21 cellular contexts compared by ENCODE assay signal in the genomic region with DNA sequence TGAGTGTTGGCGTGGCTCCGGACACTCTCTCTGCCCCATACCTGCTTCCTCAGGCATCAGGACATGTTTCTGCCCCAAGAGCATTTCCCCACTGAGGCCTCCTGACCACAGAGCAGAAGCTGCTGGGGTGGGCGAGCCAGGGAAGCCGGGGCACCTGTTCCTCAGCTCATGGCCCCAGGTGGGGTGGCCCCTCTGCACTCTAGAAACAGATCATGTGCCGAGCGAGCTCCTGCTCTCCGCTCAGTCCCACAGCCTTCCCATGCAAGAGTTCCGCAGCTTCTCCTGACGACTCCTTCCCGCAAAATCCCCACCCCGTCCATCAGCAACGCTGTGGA. TPM values are rescaled to one million over a fixed set of nuclear protein-coding genes. Genes with fewer than 3 reads are reported as not detected.
"Had no signal": no experiment of that assay in that cellular context is flagged by ENCODE, and none has a peak within 500 bp of the region (broad histone marks: within the 10 kb centered on the region; RNA-seq: fewer than 3 reads in every experiment).

No MANE protein-coding gene starts in this region.

- H3K27ac ChIP-seq: foreskin keratinocyte, left lung, neural progenitor cell, pancreas, tibial nerve, WERI-Rb-1 had no signal

- DNase-seq: activated CD4-positive, alpha-beta T cell treated with anti-CD3 and anti-CD28 coated beads, Interleukin-2, amount 50 U/mL, for 1 hour; activated CD4-positive, CD25-positive, alpha-beta regulatory T cell treated with anti-CD3 and anti-CD28 coated beads, Interleukin-2, amount 50 U/mL, for 72 hours; activated naive CD8-positive, alpha-beta T cell treated with anti-CD3 and anti-CD28 coated beads for 36 hours; activated T-cell treated with anti-CD3 and anti-CD28 coated beads, Interleukin-2, amount 50 U/mL, for 1 hour; cortex of kidney; effector CD4-positive, alpha-beta T cell; erythroblast; foreskin keratinocyte; kidney; left lung; naive B cell; pancreas; stimulated activated CD4-positive, alpha-beta T cell treated with anti-CD3 and anti-CD28 coated beads, Interleukin-12 subunit alpha, Interleukin-12 subunit beta, amount 100 ng/mL, for 4 hours; stimulated activated CD4-positive, alpha-beta T cell treated with anti-CD3 and anti-CD28 coated beads, Interleukin-4, amount 100 ng/mL, for 4 hours; stimulated activated naive CD8-positive, alpha-beta T cell treated with anti-CD3 and anti-CD28 coated beads, Interleukin-15, Interleukin-2, amounts not matched to agents 100 U/mL and 50 U/mL, for 24 hours; T-helper 1 cell; WERI-Rb-1 had no signal

- H3K27me3 ChIP-seq: pancreas, tibial nerve had no signal

- H3K9me3 ChIP-seq: left lung, pancreas, tibial nerve had no signal

- H2AFZ ChIP-seq: neural progenitor cell had no signal

- H3K4me1 ChIP-seq: foreskin keratinocyte, pancreas had no signal

- H3K36me3 ChIP-seq: left lung, neural progenitor cell, pancreas, tibial nerve, WERI-Rb-1 had no signal

- H3K4me3 ChIP-seq: left lung, lung, neural progenitor cell, pancreas, tibial nerve had no signal

- H3K9ac ChIP-seq: neural progenitor cell had no signal

- H3K4me2 ChIP-seq: neural progenitor cell had no signal

RNA-seq across cellular contexts. Expression of a gene that starts 22.4 kb away (rescaled TPM):
- total RNA-seq: skeletal muscle tissue had no signal
